Comparison of ENCODE assay signal across 12 cellular contexts in the genomic region with DNA sequence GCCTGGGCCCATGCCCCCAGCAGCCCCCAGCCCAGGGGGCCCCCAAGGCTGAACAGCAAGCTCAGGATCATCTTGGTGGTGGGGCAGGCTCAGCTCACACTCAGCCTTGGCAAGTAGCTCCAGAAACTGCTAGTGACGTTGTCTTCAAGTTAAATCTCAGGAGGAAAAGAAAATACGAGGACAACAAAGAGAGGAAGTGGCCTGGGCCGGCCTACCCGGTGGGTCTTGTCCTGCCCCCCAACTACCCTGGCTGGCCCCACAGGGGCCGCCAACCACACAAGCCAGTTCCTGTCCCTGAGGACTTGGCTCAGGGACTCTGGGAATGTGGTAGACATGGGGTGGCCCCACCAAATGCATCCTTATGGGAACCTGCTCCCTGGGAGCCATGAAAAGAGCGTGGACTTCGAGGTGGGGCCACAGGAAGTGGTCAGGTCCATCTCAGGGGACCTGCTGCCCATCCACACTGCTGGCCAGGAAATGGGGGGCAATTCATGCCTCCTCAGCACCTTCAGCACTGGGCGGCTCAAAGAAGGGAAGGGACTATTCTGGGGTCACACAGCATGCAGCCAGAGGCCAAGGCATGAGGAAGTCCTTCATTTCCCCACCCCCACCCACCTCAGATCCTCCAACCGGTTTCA. TPM values are rescaled to one million over a fixed set of nuclear protein-coding genes. Genes with fewer than 3 reads are reported as not detected.
DNase-seq lines count a peak whose midpoint lies in the region; ATAC-seq, FAIRE-seq and TF ChIP-seq lines count a peak whose summit lies in the region.
"Had no signal": no experiment of that assay in that cellular context is flagged by ENCODE, and none has a peak within 500 bp of the region (broad histone marks: within the 10 kb centered on the region; RNA-seq: fewer than 3 reads in every experiment).

A gene with protein sequence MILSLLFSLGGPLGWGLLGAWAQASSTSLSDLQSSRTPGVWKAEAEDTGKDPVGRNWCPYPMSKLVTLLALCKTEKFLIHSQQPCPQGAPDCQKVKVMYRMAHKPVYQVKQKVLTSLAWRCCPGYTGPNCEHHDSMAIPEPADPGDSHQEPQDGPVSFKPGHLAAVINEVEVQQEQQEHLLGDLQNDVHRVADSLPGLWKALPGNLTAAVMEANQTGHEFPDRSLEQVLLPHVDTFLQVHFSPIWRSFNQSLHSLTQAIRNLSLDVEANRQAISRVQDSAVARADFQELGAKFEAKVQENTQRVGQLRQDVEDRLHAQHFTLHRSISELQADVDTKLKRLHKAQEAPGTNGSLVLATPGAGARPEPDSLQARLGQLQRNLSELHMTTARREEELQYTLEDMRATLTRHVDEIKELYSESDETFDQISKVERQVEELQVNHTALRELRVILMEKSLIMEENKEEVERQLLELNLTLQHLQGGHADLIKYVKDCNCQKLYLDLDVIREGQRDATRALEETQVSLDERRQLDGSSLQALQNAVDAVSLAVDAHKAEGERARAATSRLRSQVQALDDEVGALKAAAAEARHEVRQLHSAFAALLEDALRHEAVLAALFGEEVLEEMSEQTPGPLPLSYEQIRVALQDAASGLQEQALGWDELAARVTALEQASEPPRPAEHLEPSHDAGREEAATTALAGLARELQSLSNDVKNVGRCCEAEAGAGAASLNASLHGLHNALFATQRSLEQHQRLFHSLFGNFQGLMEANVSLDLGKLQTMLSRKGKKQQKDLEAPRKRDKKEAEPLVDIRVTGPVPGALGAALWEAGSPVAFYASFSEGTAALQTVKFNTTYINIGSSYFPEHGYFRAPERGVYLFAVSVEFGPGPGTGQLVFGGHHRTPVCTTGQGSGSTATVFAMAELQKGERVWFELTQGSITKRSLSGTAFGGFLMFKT (minus strand): TSS at position 145 of the 638 bp plus-strand sequence. CDS start 74 bp downstream, at position 71.

- H3K9me3 ChIP-seq in gastrocnemius medialis = no peaks in the 10 kb centered on the region

- H3K27ac ChIP-seq in layer of hippocampus (ENCODE audit: low read depth, low read length) (peak within 1 kb of the TSS; percentile 70), gastrocnemius medialis (peak within 1 kb of the TSS; percentile 72 to 79 (median 78))

- DNase-seq in GM12891 (ENCODE audit: insufficient read length, low spot score) (no peak), cardiac fibroblast (ENCODE audit: low read depth in 2 of 2) (peak; percentile 48 to 60), gastrocnemius medialis (no peak), SW 1271 (lab: John Stamatoyannopoulos, UW) (no peak), urothelium cell line (ENCODE audit: low spot score) (no peak)
- DNase-seq: activated gamma-delta T cell; mucosa of descending colon; OCI-M1; stimulated activated CD4-positive, alpha-beta T cell treated with anti-CD3 and anti-CD28 coated beads, Interleukin-2, amount 100 ng/mL, for 48 hours had no signal

- peak; percentile 10 to 37 for ATAC-seq in gastrocnemius medialis
- ATAC-seq in HG03354 (IDR thresholded peaks at IDR 0.05; ENCODE audit: poor library complexity, severe bottlenecking, unreplicated experiment) = no peak
- ATAC-seq in GM18867 (IDR thresholded peaks at IDR 0.05; ENCODE audit: unreplicated experiment) = no peak

- H3K27me3 ChIP-seq in layer of hippocampus (ENCODE audit: control insufficient read depth, insufficient read depth, low read length) = no peaks in the 10 kb centered on the region
- H3K27me3 ChIP-seq in gastrocnemius medialis = no peaks in the 10 kb centered on the region

- intact Hi-C loops in gastrocnemius medialis (cut with DNase I; ENCODE audit: low total_unique reads) = no loop called here

- no peaks in the 10 kb centered on the region for H3K36me3 ChIP-seq in gastrocnemius medialis

- FAIRE-seq in GM12891 (lab: Jason Lieb, UNC) = no peak
- FAIRE-seq in urothelium cell line (lab: Jason Lieb, UNC) = no peak

- TF ChIP-seq POLR2A in GM12891 (IDR thresholded peaks at IDR 0.05; ENCODE audit: low read depth, low read length) (no peak), gastrocnemius medialis (IDR thresholded peaks at IDR 0.05) (peak in 1 of 2 donors; percentile 30)

- H3K4me1 ChIP-seq in gastrocnemius medialis = peaks cover 8 to 24% of the 10 kb centered on the region in 2 donors

- TF ChIP-seq CTCF in cardiac fibroblast (IDR thresholded peaks at IDR 0.05; ENCODE audit: low read depth, low read length) = no peak
- TF ChIP-seq CTCF in gastrocnemius medialis (IDR thresholded peaks at IDR 0.05 in 4 of 5, conservative IDR thresholded peaks at IDR 0.05 in 1 of 5) = no peak

- in situ Hi-C loops in gastrocnemius medialis (cut with MboI; ENCODE audit: low sequenced_read_pairs in 4 of 4) = no loop called here

- H3K4me3 ChIP-seq in cardiac fibroblast (replicated peaks in 1 of 2; ENCODE audit: low read depth in 2 of 2, low read length in 2 of 2) = peak within 1 kb of the TSS in 1 of 2 donors; percentile 18
- peak within 1 kb of the TSS; percentile 32 to 55 (median 46) for H3K4me3 ChIP-seq in gastrocnemius medialis
- H3K4me3 ChIP-seq: mucosa of descending colon had no signal

TF ChIP-seq in GM12891, 5 proteins besides CTCF, POLR2A, EP300 and RAD21:
- TF ChIP-seq PAX5 (IDR thresholded peaks at IDR 0.05; ENCODE audit: insufficient read depth, low read length, severe bottlenecking) (no peak), SPI1 (IDR thresholded peaks at IDR 0.05; ENCODE audit: low read depth, low read length) (peak; percentile 54), TAF1 (IDR thresholded peaks at IDR 0.05; ENCODE audit: low read depth, low read length) (no peak)

RNA-seq across cellular contexts. Expression of the gene that starts here (rescaled TPM):
- 0.50 TPM for polyA plus RNA-seq in GM12891 (2012; ENCODE audit: low read depth, missing spikeins)
- total RNA-seq in gastrocnemius medialis = 10 to 100 TPM; 14.6 to 34.8 (median 25.8) TPM

Comparison
In these comparisons a context has a peak if more than half of its experiments do, and no peak if none do; other contexts are left out.
1. DNase-seq: peak in cardiac fibroblast (2 of 2); none in GM12891 (single experiment), gastrocnemius medialis (0 of 2), SW 1271 (0 of 2) and urothelium cell line (single experiment).
2. ATAC-seq: peak in gastrocnemius medialis (2 of 2); none in HG03354 (single experiment) and GM18867 (single experiment).